14 cellular contexts compared by ENCODE assay signal in the genomic region with DNA sequence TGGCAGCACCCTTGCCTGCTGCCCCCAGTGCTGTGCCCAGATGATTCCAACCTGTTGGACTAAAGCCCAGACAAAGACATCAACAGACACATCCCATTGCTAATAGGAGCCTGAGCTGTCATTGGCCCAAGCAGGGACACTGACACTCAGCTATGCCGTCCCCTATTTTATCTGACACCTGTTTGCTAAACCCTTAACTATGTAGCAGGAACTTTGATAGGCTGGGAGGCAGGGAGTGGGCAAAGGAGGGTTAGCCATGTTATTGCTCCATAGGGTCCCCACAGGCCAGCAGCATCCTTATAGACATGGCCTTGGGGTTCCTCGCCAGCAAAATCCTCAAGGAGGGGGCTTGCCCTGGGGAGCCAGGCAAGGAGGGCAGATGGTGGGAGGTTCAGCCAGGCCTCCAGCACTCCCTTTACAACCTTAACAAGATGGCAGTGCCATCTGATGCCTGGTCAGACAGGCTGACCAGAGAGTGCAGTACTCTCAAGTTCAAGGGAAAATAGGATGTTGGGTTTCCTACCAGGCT.
"Had no signal": no experiment of that assay in that cellular context is flagged by ENCODE, and none has a peak within 500 bp of the region (broad histone marks: within the 10 kb centered on the region; RNA-seq: fewer than 3 reads in every experiment).

No MANE protein-coding gene starts in this region.

- H3K36me3 ChIP-seq: pancreas, upper lobe of left lung had no signal

- H3K27me3 ChIP-seq: pancreas, upper lobe of left lung had no signal

- H3K27ac ChIP-seq: pancreas, upper lobe of left lung had no signal

- H3K9me3 ChIP-seq: pancreas, upper lobe of left lung had no signal

- DNase-seq: activated CD4-positive, alpha-beta T cell treated with anti-CD3 and anti-CD28 coated beads, Interleukin-2, amount 50 U/mL, for 4 hours; activated CD4-positive, CD25-positive, alpha-beta regulatory T cell treated with anti-CD3 and anti-CD28 coated beads, Interleukin-2, amount 50 U/mL, for 72 hours; activated gamma-delta T cell; activated T-cell treated with anti-CD3 and anti-CD28 coated beads, Interleukin-2, amount 50 U/mL, for 24 hours; amygdala; dermis blood vessel endothelial cell; immature natural killer cell; stimulated activated CD4-positive, alpha-beta T cell treated with anti-CD3 and anti-CD28 coated beads, Interleukin-1b, Interleukin-23, amount 100 ng/mL, for 48 hours; SW 1271; upper lobe of left lung had no signal

- ATAC-seq: activated CD8-positive, alpha-beta memory T cell treated with anti-CD3 and anti-CD28 coated beads, Interleukin-2, amount 10 ng/mL, durations not matched to agents 7 days and 5 days; left colon; pancreas; stimulated activated memory B cell treated with anti-CD40 and anti-IgM and Interleukin-4, amounts not matched to agents 10 μg/mL and 1 μg/mL and 100 μg/mL, for 72 hours had no signal

- FAIRE-seq: pancreas had no signal

- H3K4me3 ChIP-seq: pancreas, upper lobe of left lung had no signal
